Comparison of ENCODE assay signal across 20 cellular contexts in genomic region chr7:54987772-54988171, GRCh38. TPM values are rescaled to one million over a fixed set of nuclear protein-coding genes. Genes with fewer than 3 reads are reported as not detected.
"Had no signal": no experiment of that assay in that cellular context is flagged by ENCODE, and none has a peak within 500 bp of the region (broad histone marks: within the 10 kb centered on the region; RNA-seq: fewer than 3 reads in every experiment).

No MANE protein-coding gene starts in this region.

- H3K4me3 Mint-ChIP-seq: activated B cell treated with CpG ODN at 0.5 μM for 24 hours; activated CD8-positive, alpha-beta T cell treated with anti-CD3 and anti-CD28 coated beads, Interleukin-2, amount 10 ng/mL, durations not matched to agents 7 days and 5 days; activated naive CD8-positive, alpha-beta T cell; activated T-cell treated with anti-CD3 and anti-CD28 coated beads, Interleukin-2, amount 50 U/mL, for 72 hours; immature natural killer cell; naive thymus-derived CD4-positive, alpha-beta T cell; stimulated activated memory B cell treated with anti-CD40 and anti-IgM and Interleukin-4, amounts not matched to agents 10 μg/mL and 1 μg/mL and 100 μg/mL, for 72 hours; T-helper 1 cell treated with Interleukin-12 subunit alpha and Interleukin-12 subunit beta and Interleukin-4 antibody, amounts not matched to agents 30 μg/mL and 1 μg/mL, for 36 hours had no signal

- H3K27me3 ChIP-seq: body of pancreas, esophagus squamous epithelium had no signal

- H3K27ac ChIP-seq: body of pancreas, esophagus squamous epithelium, parathyroid adenoma had no signal

- H3K4me3 ChIP-seq: body of pancreas, esophagus squamous epithelium had no signal

- H3K27ac Mint-ChIP-seq: activated B cell treated with CpG ODN at 0.5 μM for 24 hours; activated CD8-positive, alpha-beta T cell treated with anti-CD3 and anti-CD28 coated beads, Interleukin-2, amount 10 ng/mL, durations not matched to agents 7 days and 5 days; activated naive CD8-positive, alpha-beta T cell; activated T-cell treated with anti-CD3 and anti-CD28 coated beads, Interleukin-2, amount 50 U/mL, for 72 hours; immature natural killer cell; naive thymus-derived CD4-positive, alpha-beta T cell; stimulated activated memory B cell treated with anti-CD40 and anti-IgM and Interleukin-4, amounts not matched to agents 10 μg/mL and 1 μg/mL and 100 μg/mL, for 72 hours; T-helper 1 cell treated with Interleukin-12 subunit alpha and Interleukin-12 subunit beta and Interleukin-4 antibody, amounts not matched to agents 30 μg/mL and 1 μg/mL, for 36 hours had no signal

- FAIRE-seq: endothelial cell of umbilical vein had no signal

- ATAC-seq: activated CD8-positive, alpha-beta T cell treated with anti-CD3 and anti-CD28 coated beads, Interleukin-2, amount 10 ng/mL, durations not matched to agents 7 days and 5 days; activated T-cell treated with anti-CD3 and anti-CD28 coated beads, Interleukin-2, amount 50 U/mL, for 72 hours; body of pancreas; naive thymus-derived CD4-positive, alpha-beta T cell; stimulated activated memory B cell treated with anti-CD40 and anti-IgM and Interleukin-4, amounts not matched to agents 10 μg/mL and 1 μg/mL and 100 μg/mL, for 72 hours had no signal

- H3K36me3 Mint-ChIP-seq: activated naive CD8-positive, alpha-beta T cell; stimulated activated memory B cell treated with anti-CD40 and anti-IgM and Interleukin-4, amounts not matched to agents 10 μg/mL and 1 μg/mL and 100 μg/mL, for 72 hours had no signal

- H3K9ac ChIP-seq: parathyroid adenoma had no signal

- H3K9me3 ChIP-seq: body of pancreas, esophagus squamous epithelium had no signal

- H2AFZ ChIP-seq: parathyroid adenoma had no signal

- H3K4me1 ChIP-seq: body of pancreas, esophagus squamous epithelium, parathyroid adenoma had no signal

- H3K79me2 ChIP-seq: parathyroid adenoma had no signal

- H3K27me3 Mint-ChIP-seq: activated B cell treated with CpG ODN at 0.5 μM for 24 hours had no signal

- H3K36me3 ChIP-seq: esophagus squamous epithelium had no signal

- H3K9me3 Mint-ChIP-seq: T-helper 1 cell treated with Interleukin-12 subunit alpha and Interleukin-12 subunit beta and Interleukin-4 antibody, amounts not matched to agents 30 μg/mL and 1 μg/mL, for 36 hours had no signal

- H3K4me1 Mint-ChIP-seq: activated B cell treated with CpG ODN at 0.5 μM for 24 hours; immature natural killer cell; naive thymus-derived CD4-positive, alpha-beta T cell; stimulated activated memory B cell treated with anti-CD40 and anti-IgM and Interleukin-4, amounts not matched to agents 10 μg/mL and 1 μg/mL and 100 μg/mL, for 72 hours had no signal

- DNase-seq: activated B cell treated with CpG ODN at 0.5 μM for 24 hours; activated CD4-positive, alpha-beta T cell treated with anti-CD3 and anti-CD28 coated beads for 48 hours; activated CD8-positive, alpha-beta memory T cell treated with anti-CD3 and anti-CD28 coated beads, Interleukin-2, amount 50 U/mL, for 4 hours; activated CD8-positive, alpha-beta T cell treated with anti-CD3 and anti-CD28 coated beads, Interleukin-2, amount 10 ng/mL, durations not matched to agents 7 days and 5 days; activated gamma-delta T cell; activated T-cell treated with anti-CD3 and anti-CD28 coated beads, Interleukin-2, amount 50 U/mL, for 72 hours; amygdala; body of pancreas; caudate nucleus; cortex of kidney; effector CD4-positive, alpha-beta T cell; esophagus squamous epithelium; foreskin melanocyte; immature natural killer cell; naive thymus-derived CD4-positive, alpha-beta T cell had no signal

RNA-seq across cellular contexts. Expression of gene EGFR, which starts 31.0 kb away (rescaled TPM):
- total RNA-seq: activated B cell treated with CpG ODN at 0.5 μM for 24 hours; activated CD8-positive, alpha-beta T cell treated with anti-CD3 and anti-CD28 coated beads, Interleukin-2, amount 10 ng/mL, durations not matched to agents 7 days and 5 days had no signal
- polyA plus RNA-seq: immature natural killer cell; naive thymus-derived CD4-positive, alpha-beta T cell had no signal
